ENCODE assay signal across 18 cellular contexts in the genomic region with DNA sequence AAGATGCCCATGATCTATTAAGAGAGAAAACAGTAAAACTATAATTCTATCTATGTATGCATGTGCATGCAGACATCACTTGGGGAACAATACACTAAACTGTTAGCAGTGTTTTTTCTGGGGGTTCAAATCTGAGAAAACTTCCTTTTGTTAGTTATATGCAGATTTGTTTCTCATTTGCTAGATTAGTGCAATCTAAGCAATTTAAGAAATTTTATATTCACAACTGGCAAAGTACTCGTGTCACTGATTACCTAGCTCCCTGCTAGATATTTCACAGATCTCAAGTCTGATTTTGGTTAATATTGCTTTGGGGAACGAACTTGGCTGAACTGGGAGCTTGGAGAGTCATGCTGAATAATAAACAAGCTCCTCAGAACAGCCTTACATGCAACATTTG. TPM values are rescaled to one million over a fixed set of nuclear protein-coding genes. Genes with fewer than 3 reads are reported as not detected.
DNase-seq lines count a peak whose midpoint lies in the region; ATAC-seq, FAIRE-seq and TF ChIP-seq lines count a peak whose summit lies in the region.
"Had no signal": no experiment of that assay in that cellular context is flagged by ENCODE, and none has a peak within 500 bp of the region (broad histone marks: within the 10 kb centered on the region; RNA-seq: fewer than 3 reads in every experiment).

No MANE protein-coding gene starts in this region.

- no peaks in the 10 kb centered on the region for H3K9me3 ChIP-seq in K562 (replicated peaks; ENCODE audit: control insufficient read depth, insufficient read depth, low read depth, low read length)
- H3K9me3 ChIP-seq: HAP-1 had no signal

- H3K27ac ChIP-seq in K562 (ENCODE audit: extremely low read depth, low read depth, low read length), result no peak overlapping the region
- H3K27ac ChIP-seq: 22Rv1 had no signal

- no peaks in the 10 kb centered on the region; the same call in 1 of the 2 replicates for H4K20me1 ChIP-seq in K562 (replicated peaks; ENCODE audit: control insufficient read depth, insufficient read depth, low read length)

- H2AFZ ChIP-seq in K562 (ENCODE audit: low read depth, low read length), result no peak overlapping the region

- no peak overlapping the region for H3K9ac ChIP-seq in K562 (ENCODE audit: insufficient read depth in 1 of 2, low read depth in 2 of 2, low read length in 2 of 2)

- in situ Hi-C loops in K562 (cut with MboI), result no loop called here

- no peaks in the 10 kb centered on the region; a peak in 1 of 5 replicates for H3K4me1 ChIP-seq in K562 (replicated peaks in 1 of 2; ENCODE audit: control insufficient read depth in 2 of 2, insufficient read depth in 2 of 2, low read length in 2 of 2)
- H3K4me1 ChIP-seq: HAP-1 had no signal

- H3K4me2 ChIP-seq in K562 (ENCODE audit: insufficient read depth, low read length), result no peak overlapping the region

- TF ChIP-seq POLR2A in GM12892 (IDR thresholded peaks at IDR 0.05; ENCODE audit: low read depth, low read length), result no peak
- TF ChIP-seq POLR2A in K562 (conservative IDR thresholded peaks at IDR 0.05), result no peak

- CTCF ChIA-PET in K562 (lab: Yijun Ruan, JAX; ENCODE audit: low intra/inter-chr PET ratio) (no interaction called here), Calu3 (lab: Charles Lee) (no interaction called here)

- H3K36me3 Mint-ChIP-seq in activated T-cell treated with anti-CD3 and anti-CD28 coated beads, Interleukin-2, amount 50 U/mL, for 72 hours (ENCODE audit: insufficient read depth in 2 of 2), result peaks cover 0 to 1% of the 10 kb centered on the region in 2 donors
- peaks cover 36% of the 10 kb centered on the region for H3K36me3 Mint-ChIP-seq in activated T-cell treated with anti-CD3 and anti-CD28 coated beads, Interleukin-2, amount 50 U/mL, for 24 hours (ENCODE audit: low read depth)
- H3K36me3 Mint-ChIP-seq in Calu3 (ENCODE audit: insufficient read depth, unreplicated experiment), result no peaks in the 10 kb centered on the region

- BruUV-seq in K562 (replicated peaks; lab: Mats Ljungman, UMichigan) (no TSS peak), Calu3 (replicated peaks; lab: Mats Ljungman, UMichigan) (no TSS peak)

- H3K36me3 ChIP-seq in K562 (ENCODE audit: control insufficient read depth, insufficient read depth, low read length), result no peaks in the 10 kb centered on the region; the same call in 2 of the 3 replicates

- peak overlapping the region; percentile 33 for H3K27ac Mint-ChIP-seq in activated T-cell treated with anti-CD3 and anti-CD28 coated beads, Interleukin-2, amount 50 U/mL, for 72 hours
- no peak overlapping the region for H3K27ac Mint-ChIP-seq in activated T-cell treated with anti-CD3 and anti-CD28 coated beads, Interleukin-2, amount 50 U/mL, for 24 hours
- H3K27ac Mint-ChIP-seq in Calu3 (ENCODE audit: unreplicated experiment), result no peak overlapping the region
- H3K27ac Mint-ChIP-seq: CD4-positive, alpha-beta memory T cell; HFFc6 had no signal

- H3K27me3 Mint-ChIP-seq in activated T-cell treated with anti-CD3 and anti-CD28 coated beads, Interleukin-2, amount 50 U/mL, for 72 hours (ENCODE audit: low read depth), result no peaks in the 10 kb centered on the region
- H3K27me3 Mint-ChIP-seq in activated T-cell treated with anti-CD3 and anti-CD28 coated beads, Interleukin-2, amount 50 U/mL, for 24 hours, result no peaks in the 10 kb centered on the region
- no peaks in the 10 kb centered on the region for H3K27me3 Mint-ChIP-seq in Calu3 (ENCODE audit: unreplicated experiment)
- H3K27me3 Mint-ChIP-seq: CD4-positive, alpha-beta memory T cell had no signal

- H3K4me3 Mint-ChIP-seq in activated T-cell treated with anti-CD3 and anti-CD28 coated beads, Interleukin-2, amount 50 U/mL, for 72 hours, result no peak overlapping the region
- H3K4me3 Mint-ChIP-seq in activated T-cell treated with anti-CD3 and anti-CD28 coated beads, Interleukin-2, amount 50 U/mL, for 24 hours, result no peak overlapping the region
- H3K4me3 Mint-ChIP-seq in Calu3 (ENCODE audit: low read depth, unreplicated experiment), result no peak overlapping the region
- H3K4me3 Mint-ChIP-seq: CD4-positive, alpha-beta memory T cell; HFFc6 had no signal

- peak; percentile 74 for FAIRE-seq in GM12892 (lab: Jason Lieb, UNC)
- no peak for FAIRE-seq in K562 (lab: Jason Lieb, UNC)
- FAIRE-seq: A204.1, G401.6, H54 had no signal

- no peaks in the 10 kb centered on the region for H3K27me3 ChIP-seq in K562 (ENCODE audit: control insufficient read depth in 2 of 2, insufficient read depth in 2 of 2, low read length in 2 of 2)

- intact Hi-C loops in K562 (cut with micrococcal nuclease), result no loop called here
- intact Hi-C loops in Calu3 (cut with micrococcal nuclease; ENCODE audit: unreplicated experiment), result no loop called here

- TF ChIP-seq RAD21 in K562 (CRISPR knock-in tag; conservative IDR thresholded peaks at IDR 0.05 in 1 of 2, IDR thresholded peaks at IDR 0.05 in 1 of 2), result no peak

- no peak overlapping the region for H3K4me3 ChIP-seq in K562
- H3K4me3 ChIP-seq: HAP-1 had no signal

- POLR2A ChIA-PET in K562 (lab: Yijun Ruan, JAX), result interaction anchor here (1.1 to 1.3 kb wide), 2 partner anchors 10 to 15 kb away, joined by 3 to 4 read pairs; a partner anchor contains a TSS

- no peaks in the 10 kb centered on the region for H3K9me1 ChIP-seq in K562 (ENCODE audit: control insufficient read depth, insufficient read depth, low read length)

- H3K4me1 Mint-ChIP-seq in activated T-cell treated with anti-CD3 and anti-CD28 coated beads, Interleukin-2, amount 50 U/mL, for 72 hours (ENCODE audit: low read depth), result no peaks in the 10 kb centered on the region
- no peaks in the 10 kb centered on the region for H3K4me1 Mint-ChIP-seq in activated T-cell treated with anti-CD3 and anti-CD28 coated beads, Interleukin-2, amount 50 U/mL, for 24 hours (ENCODE audit: low read depth)
- H3K4me1 Mint-ChIP-seq in Calu3 (ENCODE audit: low read depth, unreplicated experiment), result no peaks in the 10 kb centered on the region
- H3K4me1 Mint-ChIP-seq: CD4-positive, alpha-beta memory T cell had no signal

- no peak for TF ChIP-seq EP300 in K562 (IDR thresholded peaks at IDR 0.05; ENCODE audit: low read length)

- no peak for DNase-seq in activated T-cell treated with anti-CD3 and anti-CD28 coated beads, Interleukin-2, amount 50 U/mL, for 72 hours
- DNase-seq in activated T-cell treated with anti-CD3 and anti-CD28 coated beads, Interleukin-2, amount 50 U/mL, for 24 hours, result no peak
- DNase-seq in GM12892 (ENCODE audit: insufficient read length) (no peak), K562 (ENCODE audit: extremely low read depth in 1 of 4, low spot score in 3 of 4) (no peak), Calu3 (no peak), GM19238 (ENCODE audit: insufficient read length, low spot score) (no peak)
- DNase-seq: C1 segment of cervical spinal cord; CD4-positive, alpha-beta memory T cell; COR-L47; DMS153; DND-41; GOT3; HFFc6 had no signal

- no peak for ATAC-seq in activated T-cell treated with anti-CD3 and anti-CD28 coated beads, Interleukin-2, amount 50 U/mL, for 72 hours (replicated peaks in 1 of 2)
- ATAC-seq in K562, result no peak

- no peak for TF ChIP-seq CTCF in K562 (IDR thresholded peaks at IDR 0.05 in 2 of 3, conservative IDR thresholded peaks at IDR 0.05 in 1 of 3; ENCODE audit: insufficient read depth in 2 of 3, low read depth in 1 of 3, low read length in 3 of 3)
- TF ChIP-seq CTCF in Calu3 (IDR thresholded peaks at IDR 0.05; ENCODE audit: unreplicated experiment), result no peak

- no peaks in the 10 kb centered on the region for H3K79me2 ChIP-seq in K562 (ENCODE audit: control insufficient read depth, insufficient read depth, low read length)

- H3K9me3 Mint-ChIP-seq in activated T-cell treated with anti-CD3 and anti-CD28 coated beads, Interleukin-2, amount 50 U/mL, for 72 hours, result no peaks in the 10 kb centered on the region
- H3K9me3 Mint-ChIP-seq in activated T-cell treated with anti-CD3 and anti-CD28 coated beads, Interleukin-2, amount 50 U/mL, for 24 hours, result no peaks in the 10 kb centered on the region
- no peaks in the 10 kb centered on the region for H3K9me3 Mint-ChIP-seq in Calu3 (ENCODE audit: low read depth, unreplicated experiment)
- H3K9me3 Mint-ChIP-seq: CD4-positive, alpha-beta memory T cell; HFFc6 had no signal

- 17% methylated on average over 2 of the region's 2 CpGs for WGBS in K562 (ENCODE audit: insufficient coverage, low coverage, missing lambda C conversion rate)

RNA-seq across cellular contexts. Expression of a gene that starts 14.9 kb away (rescaled TPM):
- 10 to 100 TPM; 61.9 to 67.4 TPM for total RNA-seq in activated T-cell treated with anti-CD3 and anti-CD28 coated beads, Interleukin-2, amount 50 U/mL, for 72 hours
- polyA plus RNA-seq in GM12892 (2012; ENCODE audit: missing spikeins), result 18.8 TPM
- total RNA-seq in K562 (2011; cell fraction: chromatin; rRNA removed; ENCODE audit: low replicate concordance), result 83.9 and 124 TPM in 2 replicates
- 40.2 and 44.9 TPM in 2 replicates for total RNA-seq in K562 (2011; cell fraction: nucleolus; rRNA removed)
- 62.0 and 71.9 TPM in 2 replicates for total RNA-seq in K562 (2011; cell fraction: nucleoplasm; rRNA removed)
- total RNA-seq in K562 (2014; rRNA removed), result 22.2 and 28.7 TPM in 2 replicates
- 33.3 and 36.1 TPM in 2 replicates for total RNA-seq in K562 (2014; rRNA removed; fragmentation: Illumina TruSeq; extraction: Trizol)
- 28.7 and 28.9 TPM in 2 replicates for total RNA-seq in K562 (2015; rRNA removed; fragmentation: Illumina TruSeq; extraction: Trizol)
- 37.7 and 44.3 TPM in 2 replicates for total RNA-seq in K562 (2021)
- 33.9 and 37.2 TPM in 2 replicates for polyA plus RNA-seq in K562 (2011; rRNA removed)
- 11.6 and 27.0 TPM in 2 replicates for polyA plus RNA-seq in K562 (2011; cell fraction: cytosol; rRNA removed)
- 34.6 and 56.6 TPM in 2 replicates for polyA plus RNA-seq in K562 (2011; cell fraction: nucleus; rRNA removed)
- 28.0 and 32.7 TPM in 2 replicates for polyA plus RNA-seq in K562 (2012)
- polyA plus RNA-seq in K562 (2014; fragmentation: Illumina TruSeq; extraction: Trizol), result 46.9 and 49.0 TPM in 2 replicates
- 10 to 100 TPM; 11.7 to 11.9 TPM for polyA plus RNA-seq in K562 (2014; fragmentation: Nextera tagmentation; extraction: Ambion mirVana)
- polyA plus RNA-seq in K562 (2014; rRNA removed), result 24.5 and 27.8 TPM in 2 replicates
- polyA minus RNA-seq in K562 (2011; rRNA and poly(A)+ RNA removed), result 54.3 and 63.2 TPM in 2 replicates
- polyA minus RNA-seq in K562 (2011; cell fraction: cytosol; rRNA and poly(A)+ RNA removed), result 32.7 and 32.9 TPM in 2 replicates
- 16.8 and 30.8 TPM in 2 replicates for polyA minus RNA-seq in K562 (2011; cell fraction: nucleus; rRNA and poly(A)+ RNA removed)
- 58.6 and 60.7 TPM in 2 replicates for total RNA-seq in Calu3 (2022)

RNA-seq across cellular contexts. Expression of a gene that starts 38.3 kb away (rescaled TPM):
- 10 to 100 TPM; 70.9 to 75.1 TPM for total RNA-seq in activated T-cell treated with anti-CD3 and anti-CD28 coated beads, Interleukin-2, amount 50 U/mL, for 72 hours
- polyA plus RNA-seq in GM12892 (2012; ENCODE audit: missing spikeins), result 31.9 TPM
- total RNA-seq in K562 (2011; cell fraction: chromatin; rRNA removed; ENCODE audit: low replicate concordance), result 41.9 and 63.3 TPM in 2 replicates
- total RNA-seq in K562 (2011; cell fraction: nucleolus; rRNA removed), result 16.7 and 17.6 TPM in 2 replicates
- total RNA-seq in K562 (2011; cell fraction: nucleoplasm; rRNA removed), result 33.9 and 51.9 TPM in 2 replicates
- total RNA-seq in K562 (2014; rRNA removed), result 7.7 and 8.8 TPM in 2 replicates
- 14.8 and 18.4 TPM in 2 replicates for total RNA-seq in K562 (2014; rRNA removed; fragmentation: Illumina TruSeq; extraction: Trizol)
- 16.4 and 16.9 TPM in 2 replicates for total RNA-seq in K562 (2015; rRNA removed; fragmentation: Illumina TruSeq; extraction: Trizol)
- 27.3 and 30.2 TPM in 2 replicates for total RNA-seq in K562 (2021)
- polyA plus RNA-seq in K562 (2011; rRNA removed), result 34.1 and 38.4 TPM in 2 replicates
- polyA plus RNA-seq in K562 (2011; cell fraction: cytosol; rRNA removed), result 34.2 and 50.2 TPM in 2 replicates
- 38.1 and 48.4 TPM in 2 replicates for polyA plus RNA-seq in K562 (2011; cell fraction: nucleus; rRNA removed)
- polyA plus RNA-seq in K562 (2012), result 25.5 and 37.2 TPM in 2 replicates
- 43.4 and 48.0 TPM in 2 replicates for polyA plus RNA-seq in K562 (2014; fragmentation: Illumina TruSeq; extraction: Trizol)
- 1 to 10 TPM; 3.2 to 5.0 TPM for polyA plus RNA-seq in K562 (2014; fragmentation: Nextera tagmentation; extraction: Ambion mirVana)
- 19.4 and 23.3 TPM in 2 replicates for polyA plus RNA-seq in K562 (2014; rRNA removed)
- 29.4 and 30.5 TPM in 2 replicates for polyA minus RNA-seq in K562 (2011; rRNA and poly(A)+ RNA removed)
- 13.4 and 17.4 TPM in 2 replicates for polyA minus RNA-seq in K562 (2011; cell fraction: cytosol; rRNA and poly(A)+ RNA removed)
- 13.1 and 23.9 TPM in 2 replicates for polyA minus RNA-seq in K562 (2011; cell fraction: nucleus; rRNA and poly(A)+ RNA removed)
- total RNA-seq in Calu3 (2022), result 56.9 and 59.8 TPM in 2 replicates
